1 cellular context compared by ENCODE assay signal in the genomic region with DNA sequence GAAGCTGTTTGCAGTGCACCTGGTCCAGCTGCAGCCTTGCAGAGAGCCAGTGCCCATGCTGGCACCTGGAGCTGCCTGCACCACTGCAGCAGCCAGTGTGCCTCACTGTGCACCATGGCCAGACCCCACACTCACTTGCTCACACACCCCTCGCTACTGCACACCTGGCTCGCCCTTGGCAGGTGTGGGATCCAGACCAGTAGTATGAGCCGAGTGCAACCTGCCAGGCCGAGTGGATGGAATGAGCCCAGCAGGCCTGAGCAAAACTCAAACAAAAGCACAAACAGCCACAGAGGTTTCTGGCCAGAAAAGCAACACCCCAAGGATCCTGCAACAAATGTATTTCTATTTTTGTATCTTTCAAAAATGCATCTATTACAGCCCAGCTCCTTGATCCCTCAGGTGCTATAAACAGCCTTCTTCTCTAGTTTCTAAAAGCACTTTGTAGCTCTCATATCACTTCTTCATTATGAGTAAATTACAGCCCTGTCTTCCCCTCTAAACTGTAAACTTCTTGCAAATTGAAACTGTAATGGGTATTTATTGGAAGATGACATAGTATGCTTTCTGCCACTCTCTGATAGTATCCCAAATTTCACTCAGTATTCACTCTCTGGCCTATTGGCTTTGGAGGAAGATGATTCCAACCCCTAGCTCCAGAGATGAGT.
TF ChIP-seq lines count a peak whose summit lies in the region.

No MANE protein-coding gene starts in this region.

TF ChIP-seq in HepG2, 621 proteins besides CTCF, POLR2A, EP300 and RAD21 (continued from another document):
- TF ChIP-seq NFIB (CRISPR knock-in tag; IDR thresholded peaks at IDR 0.05; ENCODE audit: borderline replicate concordance): no peak
- no peak for TF ChIP-seq MXD4 (CRISPR knock-in tag; IDR thresholded peaks at IDR 0.05)
- TF ChIP-seq ASH2L (IDR thresholded peaks at IDR 0.05; ENCODE audit: insufficient read length, low read depth, low read length): no peak
- no peak for TF ChIP-seq TEF (CRISPR knock-in tag; IDR thresholded peaks at IDR 0.05)
- TF ChIP-seq YEATS4 (CRISPR knock-in tag; IDR thresholded peaks at IDR 0.05; ENCODE audit: borderline replicate concordance): no peak
- no peak for TF ChIP-seq TGIF2 (CRISPR knock-in tag; IDR thresholded peaks at IDR 0.05)
- no peak for TF ChIP-seq ZNF615 (CRISPR knock-in tag; IDR thresholded peaks at IDR 0.05; ENCODE audit: borderline replicate concordance)
- TF ChIP-seq NCOR1 (IDR thresholded peaks at IDR 0.05; ENCODE audit: borderline replicate concordance, low read length): no peak
- no peak for TF ChIP-seq ZNF660 (CRISPR knock-in tag; IDR thresholded peaks at IDR 0.05; ENCODE audit: borderline replicate concordance, low read depth)
- no peak for TF ChIP-seq NFATC3 (CRISPR knock-in tag; IDR thresholded peaks at IDR 0.05)
